ENCODE assay signal across 23 cellular contexts in genomic region chr7:4361774-4362173, GRCh38.
DNase-seq lines count a peak whose midpoint lies in the region; ATAC-seq, FAIRE-seq and TF ChIP-seq lines count a peak whose summit lies in the region.
"Had no signal": no experiment of that assay in that cellular context is flagged by ENCODE, and none has a peak within 500 bp of the region (broad histone marks: within the 10 kb centered on the region; RNA-seq: fewer than 3 reads in every experiment).

No MANE protein-coding gene starts in this region.

- H3K56ac ChIP-seq in H1 (replicated peaks; ENCODE audit: insufficient read length, low read depth, low read length), result no peak overlapping the region

- POLR2A ChIA-PET in A549 (lab: Yijun Ruan, JAX) (no interaction called here), HEK293T (lab: Yijun Ruan, JAX) (no interaction called here), H1 (lab: Charles Lee; ENCODE audit: partially characterized antibody) (no interaction called here)

- no peak overlapping the region for H3K4ac ChIP-seq in H1 (replicated peaks; ENCODE audit: insufficient read length, low read depth, low read length)

- TF ChIP-seq EP300 in A549 (IDR thresholded peaks at IDR 0.05) (no peak), H1 (IDR thresholded peaks at IDR 0.05; ENCODE audit: borderline replicate concordance in 1 of 2, low read depth in 2 of 2, low read length in 2 of 2) (no peak)

- H4K91ac ChIP-seq in H1 (replicated peaks; ENCODE audit: insufficient read length, low read length), result no peak overlapping the region

- H4K20me1 ChIP-seq in H1 (replicated peaks in 1 of 2; ENCODE audit: control insufficient read depth in 1 of 2, insufficient read depth in 2 of 2, low read length in 2 of 2), result no peaks in the 10 kb centered on the region

- H2AFZ ChIP-seq in H1 (ENCODE audit: low read length), result no peak overlapping the region

- no peak overlapping the region for H4K5ac ChIP-seq in H1 (ENCODE audit: insufficient read length, low read depth, low read length)

- TF ChIP-seq RAD21 in A549 (conservative IDR thresholded peaks at IDR 0.05 in 1 of 2, IDR thresholded peaks at IDR 0.05 in 1 of 2), result 0 out of 5 replicates have a peak, but pooled peaks of 1 of the 2 experiments have one; percentile 5
- peak in 1 of 2 experiments; percentile 26; a peak in 1 of 4 replicates for TF ChIP-seq RAD21 in H1 (IDR thresholded peaks at IDR 0.05 in 1 of 2, conservative IDR thresholded peaks at IDR 0.05 in 1 of 2; ENCODE audit: low read depth in 2 of 2, low read length in 2 of 2)

- no peak overlapping the region for H3K27ac ChIP-seq in A549
- no peak overlapping the region for H3K27ac ChIP-seq in H1 (ENCODE audit: low read depth, low read length)
- H3K27ac ChIP-seq: C4-2B, HL-60 had no signal

- H3K4me1 ChIP-seq in A549, result no peaks in the 10 kb centered on the region
- H3K4me1 ChIP-seq in H1 (replicated peaks in 1 of 4; ENCODE audit: control insufficient read depth in 3 of 4, insufficient read depth in 4 of 4, low read length in 3 of 4), result no peaks in the 10 kb centered on the region
- H3K4me1 ChIP-seq: Caco-2 had no signal

- H3K79me1 ChIP-seq in H1 (ENCODE audit: low read depth, low read length), result no peaks in the 10 kb centered on the region

- no peak overlapping the region for H3K9ac ChIP-seq in H1 (replicated peaks in 1 of 4; ENCODE audit: extremely low read depth in 1 of 4, low read depth in 3 of 4, low read length in 3 of 4)

- H3K23me2 ChIP-seq in H1 (ENCODE audit: low read depth, low read length), result no peaks in the 10 kb centered on the region

- no peak overlapping the region for H3K14ac ChIP-seq in H1 (ENCODE audit: insufficient read length)

- TF ChIP-seq CTCF in A549 (IDR thresholded peaks at IDR 0.05) (no peak), H1 (IDR thresholded peaks at IDR 0.05; ENCODE audit: control extremely low read depth in 1 of 3, insufficient read depth in 1 of 3, low read depth in 1 of 3, low read length in 3 of 3) (peak in 2 of 3 experiments; percentile 19 to 38; a peak in 3 of 4 replicates)

- H2BK120ac ChIP-seq in H1 (replicated peaks; ENCODE audit: low read depth, low read length), result no peak overlapping the region

- H3K4me3 ChIP-seq in A549 (no peak overlapping the region), H1 (ENCODE audit: extremely low read depth in 1 of 4, insufficient read depth in 2 of 4, low read depth in 3 of 4, low read length in 4 of 4) (no peak overlapping the region)

- H3K23ac ChIP-seq in H1 (ENCODE audit: insufficient read length), result no peak overlapping the region

- no peaks in the 10 kb centered on the region for H3K79me2 ChIP-seq in H1 (ENCODE audit: control insufficient read depth in 1 of 2, insufficient read depth in 2 of 2, low read length in 2 of 2)

- no peak overlapping the region for H2BK12ac ChIP-seq in H1 (ENCODE audit: low read depth, low read length)

- DNase-seq in A549 (ENCODE audit: low read depth in 1 of 2, low spot score in 1 of 2) (peak; percentile 14 to 24), ELF-1 (ENCODE audit: low read depth, low spot score) (peak; percentile 8), HEK293T (ENCODE audit: extremely low spot score) (peak; percentile 24), H1 (ENCODE audit: low read depth in 1 of 2, low spot score in 2 of 2) (no peak), HCEC 1CT (no peak), G401 (ENCODE audit: low spot score) (no peak)
- DNase-seq: Caco-2; CD8-positive, alpha-beta T cell; GF-D8; NCI-H1092; NCI-H1436; NCI-H1930; NCI-H446; NCI-H524 treated with DMSO at 0.1 percent for 48 hours; NCI-H82; NK-92 treated with Interleukin-12 subunit alpha and Interleukin-12 subunit beta, amount 100 ng/mL, for 24 hours; PC-3; T-helper 1 cell had no signal

- H3K18ac ChIP-seq in H1 (ENCODE audit: extremely low read depth, low read length), result no peak overlapping the region; the same call in 1 of the 2 replicates

- WGBS in A549 (ENCODE audit: missing lambda C conversion rate), result 8% methylated on average over 5 of the region's 5 CpGs
- 80% methylated on average over 5 of the region's 5 CpGs; no CpG with 5 or more reads in 1 of the 2 experiments for WGBS in H1 (ENCODE audit: extremely low coverage in 1 of 2, insufficient coverage in 1 of 2, insufficient read length in 1 of 2, insufficient replicate concordance in 2 of 2, low coverage in 1 of 2, low lambda C conversion rate in 2 of 2, missing lambda C conversion rate in 1 of 2), 2 experiments

- CTCF ChIA-PET in A549 (lab: Yijun Ruan, JAX) (no interaction called here), HEK293T (lab: Yijun Ruan, JAX) (no interaction called here), H1 (lab: Charles Lee; ENCODE audit: partially characterized antibody) (interaction anchor here (1.0 to 1.6 kb wide), 3 partner anchors 9 to 22 kb away, joined by 3 to 9 read pairs (median 5); no protein-coding TSS in a partner anchor)

- H2AK5ac ChIP-seq in H1 (ENCODE audit: low read depth, low read length), result no peak overlapping the region

- in situ Hi-C loops in G401 (cut with HindIII; ENCODE audit: low sequenced_read_pairs), result no loop called here

- H2BK5ac ChIP-seq in H1 (ENCODE audit: low read depth, low read length), result no peak overlapping the region

- H3K36me3 ChIP-seq in H1 (ENCODE audit: control insufficient read depth in 2 of 4, insufficient read depth in 4 of 4, low read length in 3 of 4), result no peaks in the 10 kb centered on the region

- TF ChIP-seq POLR2A in A549 (IDR thresholded peaks at IDR 0.05; ENCODE audit: low read length) (no peak), H1 (IDR thresholded peaks at IDR 0.05; ENCODE audit: control extremely low read depth in 1 of 2, low read depth in 2 of 2, low read length in 2 of 2) (no peak)

- H3K27me3 ChIP-seq in H1 (replicated peaks in 1 of 4; ENCODE audit: control insufficient read depth in 3 of 4, extremely low read depth in 1 of 4, insufficient read depth in 3 of 4, low read length in 3 of 4), result no peaks in the 10 kb centered on the region

- no peak overlapping the region for H4K8ac ChIP-seq in H1 (ENCODE audit: extremely low read depth, insufficient read depth, low read length)

- ATAC-seq in A549, result peak in 1 of 2 experiments; percentile 66; a peak in 4 of 6 replicates
- ATAC-seq in HG02763 (IDR thresholded peaks at IDR 0.05; ENCODE audit: unreplicated experiment), result no peak
- ATAC-seq: CD8-positive, alpha-beta T cell; PC-3; Right ventricle myocardium inferior had no signal

- H3K9me3 ChIP-seq in A549 (peaks cover 10% of the 10 kb centered on the region), H1 (ENCODE audit: insufficient read depth in 2 of 2, low read depth in 1 of 2, low read length in 1 of 2) (peaks cover 44 to 51% of the 10 kb centered on the region in 2 experiments)

- H3K4me2 ChIP-seq in A549 (no peak overlapping the region), H1 (ENCODE audit: insufficient read depth in 1 of 2, low read depth in 2 of 2, low read length in 2 of 2) (no peak overlapping the region)

- H2BK20ac ChIP-seq in H1 (ENCODE audit: low read length), result no peak overlapping the region

- FAIRE-seq in A549 (lab: Jason Lieb, UNC), result no peak
- FAIRE-seq in H1 (lab: Jason Lieb, UNC), result no peak
- FAIRE-seq: GM12891 had no signal

- H2BK15ac ChIP-seq in H1 (ENCODE audit: low read length), result no peak overlapping the region

TF ChIP-seq in A549, 52 proteins besides CTCF, POLR2A, EP300 and RAD21:
- TF ChIP-seq TFCP2L1 (CRISPR knock-in tag; IDR thresholded peaks at IDR 0.05) (no peak), ZSCAN20 (CRISPR knock-in tag; IDR thresholded peaks at IDR 0.05) (no peak)
TF ChIP-seq in A549: peak in this region for 0.

TF ChIP-seq in HEK293T, 16 proteins besides CTCF, POLR2A, EP300 and RAD21 (continues in another document):
- TF ChIP-seq LEF1 (IDR thresholded peaks at IDR 0.05; ENCODE audit: borderline replicate concordance) (no peak), FOXM1 (IDR thresholded peaks at IDR 0.05; ENCODE audit: borderline replicate concordance) (no peak), SP1 (IDR thresholded peaks at IDR 0.05) (no peak), NFRKB (IDR thresholded peaks at IDR 0.05) (no peak), ZNF384 (IDR thresholded peaks at IDR 0.05) (no peak), HDGF (IDR thresholded peaks at IDR 0.05; ENCODE audit: borderline replicate concordance) (no peak), SUZ12 (IDR thresholded peaks at IDR 0.05) (no peak), FOXA1 (IDR thresholded peaks at IDR 0.05) (no peak), PKNOX1 (IDR thresholded peaks at IDR 0.05) (no peak), TARDBP (IDR thresholded peaks at IDR 0.05) (no peak), BHLHE40 (IDR thresholded peaks at IDR 0.05; ENCODE audit: borderline replicate concordance) (no peak), ARNT (IDR thresholded peaks at IDR 0.05) (no peak)

Comparison
In these comparisons a context has a peak if more than half of its experiments do, and no peak if none do; other contexts are left out.
1. DNase-seq: peak in A549 (2 of 2), ELF-1 (single experiment) and HEK293T (single experiment); none in H1 (0 of 2), HCEC 1CT (single experiment) and G401 (single experiment).
2. Of the 18 proteins assayed by ChIP-seq in both H1 and A549: peak only in H1: CTCF; only in A549: none; in both: none; in neither: 16; mixed calls (peak in some experiments, not most) for 1.